Comparison of ENCODE assay signal across 17 cellular contexts in genomic region chr3:69767571-69767970, GRCh38. TPM values are rescaled to one million over a fixed set of nuclear protein-coding genes. Genes with fewer than 3 reads are reported as not detected.
A peak's percentile ranks its signal among the peaks of the same experiment; 100 is the strongest.
DNase-seq lines count a peak whose midpoint lies in the region; ATAC-seq lines count a peak whose summit lies in the region.
"Had no signal": no experiment of that assay in that cellular context is flagged by ENCODE, and none has a peak within 500 bp of the region (broad histone marks: within the 10 kb centered on the region; RNA-seq: fewer than 3 reads in every experiment).

No MANE protein-coding gene starts in this region.

- DNase-seq in amygdala (lab: John Stamatoyannopoulos, UW) (peak in 54 of 56 donors; percentile 3 to 91 (median 62)), cardiac septum (ENCODE audit: low spot score) (peak; percentile 85), midbrain (lab: John Stamatoyannopoulos, UW) (peak; percentile 85), substantia nigra (lab: John Stamatoyannopoulos, UW) (peak in 47 of 49 donors; percentile 18 to 91 (median 75)), HuH-7.5 (ENCODE audit: low spot score) (no peak)
- DNase-seq: activated CD4-positive, CD25-positive, alpha-beta regulatory T cell treated with anti-CD3 and anti-CD28 coated beads, Interleukin-2, amount 50 U/mL, for 72 hours; GF-D8; NCI-H2029 treated with DMSO at 0.1 percent for 48 hours; NCI-H526; stimulated activated CD4-positive, alpha-beta T cell treated with anti-CD3 and anti-CD28 coated beads, Interleukin-4, amount 100 ng/mL, for 24 hours; T1000 had no signal

- ATAC-seq in GM21360 (IDR thresholded peaks at IDR 0.05; ENCODE audit: unreplicated experiment), result no peak
- ATAC-seq in GM18498 (IDR thresholded peaks at IDR 0.05; ENCODE audit: unreplicated experiment), result no peak
- no peak for ATAC-seq in GM18520 (IDR thresholded peaks at IDR 0.05; ENCODE audit: unreplicated experiment)
- ATAC-seq: activated T-helper 17 cell treated with anti-CD3 and anti-CD28 coated beads, Interleukin-2, amount 50 U/mL, for 72 hours had no signal

- peak overlapping the region; percentile 26 for H3K27ac ChIP-seq in substantia nigra (ENCODE audit: low read depth, low read length, poor library complexity, severe bottlenecking)
- H3K27ac ChIP-seq: SK-N-MC, suprapubic skin had no signal

- intact Hi-C loops in cardiac septum (cut with DNase I), result no loop called here

RNA-seq across cellular contexts. Expression of gene MITF, which starts 28.3 kb away (rescaled TPM):
- total RNA-seq in cardiac septum, result 97.6 TPM
- total RNA-seq: activated T-helper 17 cell treated with anti-CD3 and anti-CD28 coated beads, Interleukin-2, amount 50 U/mL, for 72 hours had no signal
